18 cellular contexts compared by ENCODE assay signal in genomic region chr20:3227511-3227910, GRCh38. TPM values are rescaled to one million over a fixed set of nuclear protein-coding genes. Genes with fewer than 3 reads are reported as not detected.
DNase-seq lines count a peak whose midpoint lies in the region; ATAC-seq and TF ChIP-seq lines count a peak whose summit lies in the region.
"Had no signal": no experiment of that assay in that cellular context is flagged by ENCODE, and none has a peak within 500 bp of the region (broad histone marks: within the 10 kb centered on the region; RNA-seq: fewer than 3 reads in every experiment).

No MANE protein-coding gene starts in this region.

- H3K9ac ChIP-seq in MM.1S (ENCODE audit: low read length) = no peak overlapping the region
- H3K9ac ChIP-seq: GM23248, SK-N-SH had no signal

- H3K79me2 ChIP-seq in GM23338 (replicated peaks; ENCODE audit: insufficient read depth) (no peaks in the 10 kb centered on the region), MM.1S (ENCODE audit: low read length) (no peaks in the 10 kb centered on the region)

- H3K9me2 ChIP-seq in GM23338 (ENCODE audit: insufficient read depth) (no peaks in the 10 kb centered on the region), MM.1S (replicated peaks; ENCODE audit: insufficient read depth, low read length) (no peaks in the 10 kb centered on the region)
- H3K9me2 ChIP-seq: SK-N-SH had no signal

- H3K4me2 ChIP-seq in GM23338 = no peak overlapping the region
- H3K4me2 ChIP-seq in MM.1S (ENCODE audit: low read depth, low read length) = no peak overlapping the region
- H3K4me2 ChIP-seq: SK-N-SH had no signal

- H3F3A ChIP-seq in GM23338 (replicated peaks; ENCODE audit: low read depth) (no peaks in the 10 kb centered on the region), MM.1S (ENCODE audit: insufficient read depth, low read length) (no peaks in the 10 kb centered on the region)

- no peak for TF ChIP-seq POLR2A in prostate gland (IDR thresholded peaks at IDR 0.05)

- peaks cover 5% of the 10 kb centered on the region for H3K27me3 Mint-ChIP-seq in GM23338 (ENCODE audit: insufficient read depth, low read depth, poor library complexity)

- no peaks in the 10 kb centered on the region for H3K9me3 ChIP-seq in MM.1S (replicated peaks; ENCODE audit: insufficient read depth, low read length)
- H3K9me3 ChIP-seq in prostate gland = no peaks in the 10 kb centered on the region
- H3K9me3 ChIP-seq: MG63, SK-N-SH had no signal

- H3K4me1 ChIP-seq in GM23338 (ENCODE audit: insufficient read depth) = no peaks in the 10 kb centered on the region; the same call in 1 of the 2 replicates
- no peaks in the 10 kb centered on the region for H3K4me1 ChIP-seq in MM.1S (ENCODE audit: low read length)
- peaks cover 7% of the 10 kb centered on the region for H3K4me1 ChIP-seq in prostate gland (replicated peaks)

- DNase-seq in GM23338 (ENCODE audit: low spot score) (no peak), epithelial cell of esophagus (ENCODE audit: low read depth) (peak; percentile 79), left kidney (ENCODE audit: low read depth, low spot score) (peak; percentile 84), MM.1S (no peak), NCI-H1105 (lab: John Stamatoyannopoulos, UW) (no peak), hepatic stellate cell (ENCODE audit: low spot score) (no peak), prostate gland (ENCODE audit: low spot score) (no peak)
- DNase-seq: COR-L47, GM23248, HFFc6, MG63, NCI-H1417, NCI-H1930, NCI-H2171, NCI-H510A treated with DMSO at 0.1 percent for 48 hours, SK-N-SH had no signal

- H3K4me3 Mint-ChIP-seq in GM23338 = no peak overlapping the region
- H3K4me3 Mint-ChIP-seq: HFFc6 had no signal

- no peak; the same call in 1 of the 2 replicates for TF ChIP-seq EP300 in Ishikawa (IDR thresholded peaks at IDR 0.05; ENCODE audit: borderline replicate concordance)

- no peak overlapping the region for H3K27ac Mint-ChIP-seq in GM23338
- H3K27ac Mint-ChIP-seq: HFFc6 had no signal

- H3K4me1 Mint-ChIP-seq in GM23338 = peaks cover 5% of the 10 kb centered on the region; the same call in 1 of the 3 replicates

- H3K27ac ChIP-seq in GM23338 (ENCODE audit: low read depth) (no peak overlapping the region), MM.1S (ENCODE audit: low read length) (no peak overlapping the region), prostate gland (no peak overlapping the region)
- H3K27ac ChIP-seq: C4-2B, GM23248 had no signal

- ATAC-seq in GM23338 = peak; percentile 11

- H3K4me3 ChIP-seq in GM23338 (no peak overlapping the region), epithelial cell of esophagus (ENCODE audit: low read length) (no peak overlapping the region), MM.1S (ENCODE audit: low read length) (no peak overlapping the region), prostate gland (no peak overlapping the region)
- H3K4me3 ChIP-seq: GM23248, MG63 had no signal

- TF ChIP-seq CTCF in GM23338 (conservative IDR thresholded peaks at IDR 0.05; ENCODE audit: low read depth in 2 of 2) (no peak), epithelial cell of esophagus (IDR thresholded peaks at IDR 0.05; ENCODE audit: insufficient read depth, low read depth, low read length, missing control alignments) (no peak), MM.1S (IDR thresholded peaks at IDR 0.05; ENCODE audit: low read length) (no peak), prostate gland (IDR thresholded peaks at IDR 0.05) (no peak)

- intact Hi-C loops in prostate gland (cut with DNase I) = no loop called here

- H4K20me1 ChIP-seq in GM23338 (replicated peaks; ENCODE audit: insufficient read depth) (no peaks in the 10 kb centered on the region), MM.1S (ENCODE audit: insufficient read depth, low read length) (no peaks in the 10 kb centered on the region)

- TF ChIP-seq RAD21 in Ishikawa (IDR thresholded peaks at IDR 0.05; ENCODE audit: low read depth) = no peak

- H3K36me3 Mint-ChIP-seq in GM23338 (ENCODE audit: low read depth) = peaks cover 15% of the 10 kb centered on the region; the same call in 2 of the 3 replicates

- H3K36me3 ChIP-seq in GM23338 (ENCODE audit: insufficient read depth) = no peaks in the 10 kb centered on the region
- no peaks in the 10 kb centered on the region for H3K36me3 ChIP-seq in MM.1S (replicated peaks; ENCODE audit: insufficient read depth, low read length)
- no peaks in the 10 kb centered on the region for H3K36me3 ChIP-seq in prostate gland
- H3K36me3 ChIP-seq: MG63 had no signal

- no peaks in the 10 kb centered on the region for H3K27me3 ChIP-seq in GM23338 (ENCODE audit: insufficient read depth)
- H3K27me3 ChIP-seq in MM.1S (replicated peaks; ENCODE audit: insufficient read depth, low read length) = no peaks in the 10 kb centered on the region
- H3K27me3 ChIP-seq in prostate gland (replicated peaks; ENCODE audit: insufficient read depth) = no peaks in the 10 kb centered on the region
- H3K27me3 ChIP-seq: MG63 had no signal

- no peaks in the 10 kb centered on the region for H3K9me3 Mint-ChIP-seq in GM23338
- H3K9me3 Mint-ChIP-seq: HFFc6 had no signal

- H2AFZ ChIP-seq in GM23338 = no peak overlapping the region
- H2AFZ ChIP-seq in MM.1S (ENCODE audit: low read length) = no peak overlapping the region
- H2AFZ ChIP-seq: GM23248 had no signal

- 72% methylated on average over 7 of the region's 7 CpGs for whole genome bisulfite sequencing in prostate gland

TF ChIP-seq in GM23338, 12 proteins besides CTCF, POLR2A, EP300 and RAD21 (continues in another document):
- TF ChIP-seq EZH2 (IDR thresholded peaks at IDR 0.05; ENCODE audit: low read depth, unreplicated experiment) (no peak), ZNF331 (CRISPR knock-in tag; IDR thresholded peaks at IDR 0.05; ENCODE audit: low read depth) (no peak), STAT1 (IDR thresholded peaks at IDR 0.05; ENCODE audit: unreplicated experiment) (no peak), EZH2phosphoT487 (IDR thresholded peaks at IDR 0.05; ENCODE audit: unreplicated experiment) (no peak), NANOG (IDR thresholded peaks at IDR 0.05; ENCODE audit: borderline replicate concordance) (no peak)

TF ChIP-seq in Ishikawa, 13 proteins besides CTCF, POLR2A, EP300 and RAD21:
- TF ChIP-seq YY1 (IDR thresholded peaks at IDR 0.05; ENCODE audit: low read depth) (0 out of 2 replicates have a peak, but pooled peaks have one; percentile 28), TEAD4 (IDR thresholded peaks at IDR 0.05) (peak; percentile 65)
- TF ChIP-seq, protein P1, sequence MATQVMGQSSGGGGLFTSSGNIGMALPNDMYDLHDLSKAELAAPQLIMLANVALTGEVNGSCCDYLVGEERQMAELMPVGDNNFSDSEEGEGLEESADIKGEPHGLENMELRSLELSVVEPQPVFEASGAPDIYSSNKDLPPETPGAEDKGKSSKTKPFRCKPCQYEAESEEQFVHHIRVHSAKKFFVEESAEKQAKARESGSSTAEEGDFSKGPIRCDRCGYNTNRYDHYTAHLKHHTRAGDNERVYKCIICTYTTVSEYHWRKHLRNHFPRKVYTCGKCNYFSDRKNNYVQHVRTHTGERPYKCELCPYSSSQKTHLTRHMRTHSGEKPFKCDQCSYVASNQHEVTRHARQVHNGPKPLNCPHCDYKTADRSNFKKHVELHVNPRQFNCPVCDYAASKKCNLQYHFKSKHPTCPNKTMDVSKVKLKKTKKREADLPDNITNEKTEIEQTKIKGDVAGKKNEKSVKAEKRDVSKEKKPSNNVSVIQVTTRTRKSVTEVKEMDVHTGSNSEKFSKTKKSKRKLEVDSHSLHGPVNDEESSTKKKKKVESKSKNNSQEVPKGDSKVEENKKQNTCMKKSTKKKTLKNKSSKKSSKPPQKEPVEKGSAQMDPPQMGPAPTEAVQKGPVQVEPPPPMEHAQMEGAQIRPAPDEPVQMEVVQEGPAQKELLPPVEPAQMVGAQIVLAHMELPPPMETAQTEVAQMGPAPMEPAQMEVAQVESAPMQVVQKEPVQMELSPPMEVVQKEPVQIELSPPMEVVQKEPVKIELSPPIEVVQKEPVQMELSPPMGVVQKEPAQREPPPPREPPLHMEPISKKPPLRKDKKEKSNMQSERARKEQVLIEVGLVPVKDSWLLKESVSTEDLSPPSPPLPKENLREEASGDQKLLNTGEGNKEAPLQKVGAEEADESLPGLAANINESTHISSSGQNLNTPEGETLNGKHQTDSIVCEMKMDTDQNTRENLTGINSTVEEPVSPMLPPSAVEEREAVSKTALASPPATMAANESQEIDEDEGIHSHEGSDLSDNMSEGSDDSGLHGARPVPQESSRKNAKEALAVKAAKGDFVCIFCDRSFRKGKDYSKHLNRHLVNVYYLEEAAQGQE (IDR thresholded peaks at IDR 0.05; ENCODE audit: low read depth) = no peak

RNA-seq across cellular contexts. Expression of gene SLC4A11, which starts 11.5 kb away (rescaled TPM):
- 12.1 and 17.1 TPM in 2 replicates for total RNA-seq in GM23338 (2014; rRNA removed; shearing (Covaris generic))
- 10.8 and 14.8 TPM in 2 replicates for polyA plus RNA-seq in GM23338 (2016; fragmentation: Nextera tagmentation; extraction: Ambion mirVana)
- 10 to 100 TPM in 1 of 2 donors, 1 to 10 TPM in 1; 9.2 to 12.7 TPM for total RNA-seq in prostate gland

RNA-seq across cellular contexts. Expression of gene ITPA, which starts 18.2 kb away (rescaled TPM):
- 45.3 and 57.5 TPM in 2 replicates for total RNA-seq in GM23338 (2014; rRNA removed; shearing (Covaris generic))
- 81.7 and 86.6 TPM in 2 replicates for polyA plus RNA-seq in GM23338 (2016; fragmentation: Nextera tagmentation; extraction: Ambion mirVana)
- total RNA-seq in prostate gland = 10 to 100 TPM; 43.9 to 48.0 TPM

RNA-seq across cellular contexts. Expression of gene DDRGK1, which starts 23.0 kb away (rescaled TPM):
- 34.8 and 44.0 TPM in 2 replicates for total RNA-seq in GM23338 (2014; rRNA removed; shearing (Covaris generic))
- 35.7 and 45.5 TPM in 2 replicates for polyA plus RNA-seq in GM23338 (2016; fragmentation: Nextera tagmentation; extraction: Ambion mirVana)
- 100 to 1,000 TPM in 1 of 2 donors, 10 to 100 TPM in 1; 87.5 to 126 TPM for total RNA-seq in prostate gland

RNA-seq across cellular contexts. Expression of gene LZTS3, which starts 54.2 kb away (rescaled TPM):
- total RNA-seq in GM23338 (2014; rRNA removed; shearing (Covaris generic)) = 29.4 and 40.7 TPM in 2 replicates
- polyA plus RNA-seq in GM23338 (2016; fragmentation: Nextera tagmentation; extraction: Ambion mirVana) = 9.7 and 10.7 TPM in 2 replicates
- total RNA-seq in prostate gland = 10 to 100 TPM; 23.7 to 29.1 TPM

Comparison
In these comparisons a context has a peak if more than half of its experiments do, and no peak if none do; other contexts are left out.
1. DNase-seq: peak in epithelial cell of esophagus (single experiment) and left kidney (single experiment); none in GM23338 (single experiment), MM.1S (single experiment), NCI-H1105 (single experiment), hepatic stellate cell (single experiment) and prostate gland (single experiment).